Comparison of ENCODE assay signal across 8 cellular contexts in the genomic region with DNA sequence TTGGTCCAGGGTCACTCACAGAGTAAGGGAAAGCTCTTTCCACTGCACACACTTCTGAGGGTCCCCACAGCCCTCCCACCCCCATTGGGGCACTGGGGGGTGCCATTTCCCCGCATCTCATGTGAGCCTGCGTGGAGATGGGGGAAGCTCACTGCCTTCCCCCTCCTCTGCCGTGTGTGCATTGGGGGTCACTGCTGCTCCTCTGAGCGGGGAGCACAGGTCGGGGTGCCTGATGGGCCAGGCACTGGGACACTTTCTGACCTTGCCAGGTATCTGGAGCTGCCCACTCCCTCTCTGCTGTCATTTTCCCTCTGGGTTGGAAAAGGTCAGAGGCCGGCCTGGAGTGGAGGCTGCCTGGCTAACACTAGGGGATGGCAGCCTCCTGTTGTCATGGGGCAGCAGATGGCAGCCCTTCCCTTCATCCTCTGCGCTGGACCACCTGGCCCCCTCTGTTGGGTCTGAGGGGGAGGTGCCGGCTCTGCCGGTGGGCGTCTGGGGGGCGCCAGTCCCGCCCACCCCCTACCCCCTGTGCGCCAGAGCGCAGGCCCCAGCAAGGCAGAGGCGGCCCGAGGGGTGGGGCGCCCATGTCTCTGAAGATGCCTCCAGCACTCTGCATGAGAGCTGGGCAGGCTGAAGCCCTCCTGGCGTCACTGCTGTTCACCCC. TPM values are rescaled to one million over a fixed set of nuclear protein-coding genes. Genes with fewer than 3 reads are reported as not detected.
A peak's percentile ranks its signal among the peaks of the same experiment; 100 is the strongest.
DNase-seq lines count a peak whose midpoint lies in the region; TF ChIP-seq lines count a peak whose summit lies in the region.

No MANE protein-coding gene starts in this region.

- H3K36me3 Mint-ChIP-seq in activated T-cell treated with anti-CD3 and anti-CD28 coated beads, Interleukin-2, amount 50 U/mL, for 24 hours (ENCODE audit: low read depth), result peaks cover 27% of the 10 kb centered on the region

- no peaks in the 10 kb centered on the region for H3K9me3 ChIP-seq in iPS-18a (ENCODE audit: control insufficient read depth, low read depth, low read length)
- H3K9me3 ChIP-seq in tibial artery, result no peaks in the 10 kb centered on the region

- peak overlapping the region; percentile 40 for H3K27ac Mint-ChIP-seq in activated T-cell treated with anti-CD3 and anti-CD28 coated beads, Interleukin-2, amount 50 U/mL, for 24 hours

- H3K9ac ChIP-seq in iPS-18a (ENCODE audit: low read length), result no peak overlapping the region

- no peaks in the 10 kb centered on the region for H3K9me3 Mint-ChIP-seq in activated T-cell treated with anti-CD3 and anti-CD28 coated beads, Interleukin-2, amount 50 U/mL, for 24 hours

- H3K27ac ChIP-seq in iPS-18a (ENCODE audit: low read length) (no peak overlapping the region), tibial artery (peak overlapping the region; percentile 66 to 73)

- no peak for DNase-seq in activated T-cell treated with anti-CD3 and anti-CD28 coated beads, Interleukin-2, amount 50 U/mL, for 24 hours
- DNase-seq in activated T-cell treated with anti-CD3 and anti-CD28 coated beads for 4 hours, result no peak
- peak; percentile 57 for DNase-seq in SK-N-DZ (ENCODE audit: low spot score)
- no peak for DNase-seq in tibial artery
- no peak for DNase-seq in MV-4-11 (lab: John Stamatoyannopoulos, UW)
- no peak for DNase-seq in germinal center (ENCODE audit: low spot score)
- no peak for DNase-seq in NCI-H510A treated with DMSO at 0.1 percent for 48 hours (lab: John Stamatoyannopoulos, UW)

- intact Hi-C loops in tibial artery (cut with DNase I; ENCODE audit: low total_unique reads), result no loop called here

- H3K4me3 Mint-ChIP-seq in activated T-cell treated with anti-CD3 and anti-CD28 coated beads, Interleukin-2, amount 50 U/mL, for 24 hours, result no peak overlapping the region

- H3K36me3 ChIP-seq in iPS-18a (ENCODE audit: control insufficient read depth, low read depth, low read length), result no peaks in the 10 kb centered on the region
- H3K36me3 ChIP-seq in tibial artery, result peaks cover 0 to 12% (median 0%) of the 10 kb centered on the region in 3 donors

- peaks cover 43% of the 10 kb centered on the region for H3K4me1 Mint-ChIP-seq in activated T-cell treated with anti-CD3 and anti-CD28 coated beads, Interleukin-2, amount 50 U/mL, for 24 hours (ENCODE audit: low read depth)

- no peaks in the 10 kb centered on the region for H3K27me3 Mint-ChIP-seq in activated T-cell treated with anti-CD3 and anti-CD28 coated beads, Interleukin-2, amount 50 U/mL, for 24 hours

- H3K4me1 ChIP-seq in iPS-18a (ENCODE audit: control insufficient read depth, low read depth, low read length) (peaks cover 21% of the 10 kb centered on the region), tibial artery (peaks cover 0 to 58% (median 43%) of the 10 kb centered on the region in 4 donors)

- peak overlapping the region; percentile 64 for H3K4me3 ChIP-seq in iPS-18a (ENCODE audit: low read length)
- peak overlapping the region in 1 of 2 donors; percentile 51 for H3K4me3 ChIP-seq in tibial artery

- no peak for TF ChIP-seq CTCF in tibial artery (IDR thresholded peaks at IDR 0.05)

- H3K27me3 ChIP-seq in iPS-18a (ENCODE audit: control insufficient read depth, insufficient read depth, low read length), result no peaks in the 10 kb centered on the region
- peaks cover 0 to 7% of the 10 kb centered on the region in 2 donors for H3K27me3 ChIP-seq in tibial artery

RNA-seq across cellular contexts. Expression of gene SSBP4, which starts 9.1 kb away (rescaled TPM):
- 123 and 163 TPM in 2 replicates for polyA plus RNA-seq in SK-N-DZ (2014; cell fraction: cytosol; rRNA removed)
- 351 and 529 TPM in 2 replicates for polyA plus RNA-seq in SK-N-DZ (2014; cell fraction: nucleus; rRNA removed)

RNA-seq across cellular contexts. Expression of gene ISYNA1, which starts 9.6 kb away (rescaled TPM):
- 121 and 123 TPM in 2 replicates for polyA plus RNA-seq in SK-N-DZ (2014; cell fraction: cytosol; rRNA removed)
- 702 and 880 TPM in 2 replicates for polyA plus RNA-seq in SK-N-DZ (2014; cell fraction: nucleus; rRNA removed)

RNA-seq across cellular contexts. Expression of gene LRRC25, which starts 30.9 kb away (rescaled TPM):
- 0.10 TPM in 1 of 2 replicates, not detected in the other for polyA plus RNA-seq in SK-N-DZ (2014; cell fraction: cytosol; rRNA removed)
- not detected in 2 replicates for polyA plus RNA-seq in SK-N-DZ (2014; cell fraction: nucleus; rRNA removed)

RNA-seq across cellular contexts. Expression of gene GDF15, which starts 42.3 kb away (rescaled TPM):
- polyA plus RNA-seq in SK-N-DZ (2014; cell fraction: cytosol; rRNA removed), result 0.28 TPM in 1 of 2 replicates, not detected in the other
- not detected in 2 replicates for polyA plus RNA-seq in SK-N-DZ (2014; cell fraction: nucleus; rRNA removed)
